ENCODE assay signal across 8 cellular contexts in genomic region chr15:50051811-50052419, GRCh38.
DNase-seq lines count a peak whose midpoint lies in the region; ATAC-seq and TF ChIP-seq lines count a peak whose summit lies in the region.

No MANE protein-coding gene starts in this region.

- in situ Hi-C loops in ACHN (cut with HindIII; ENCODE audit: low pct_ligation_motif_present, low pct_unique_long_range_greater_than_20kb, low sequenced_read_pairs): no loop called here

- no peaks in the 10 kb centered on the region for H3K9me2 ChIP-seq in hepatocyte (replicated peaks; ENCODE audit: insufficient read depth)

- ATAC-seq in HG03439 (IDR thresholded peaks at IDR 0.05; ENCODE audit: unreplicated experiment): no peak
- no peak for ATAC-seq in activated CD4-positive, CD25-positive, alpha-beta regulatory T cell treated with anti-CD3 and anti-CD28 coated beads, Interleukin-2, amount 50 U/mL, for 24 hours

- no peaks in the 10 kb centered on the region for H3K79me2 ChIP-seq in hepatocyte

- H3K36me3 ChIP-seq in GM06990 (ENCODE audit: control insufficient read depth, insufficient read depth, low read length) (no peaks in the 10 kb centered on the region), hepatocyte (replicated peaks; ENCODE audit: insufficient read depth, low read depth) (no peaks in the 10 kb centered on the region)

- DNase-seq in ACHN (peak; percentile 40), GM06990 (ENCODE audit: extremely low read depth, insufficient read length) (no peak), NCI-H446 (lab: John Stamatoyannopoulos, UW) (peak; percentile 5 to 47), anterior cingulate cortex (lab: John Stamatoyannopoulos, UW) (peak in 41 of 58 donors; percentile 0 to 79 (median 15)), hepatocyte (ENCODE audit: low spot score) (peak; percentile 83), skeletal muscle cell (ENCODE audit: low read depth) (peak; percentile 74)

- H2AFZ ChIP-seq in hepatocyte: no peak overlapping the region

- WGBS in hepatocyte (ENCODE audit: low lambda C conversion rate, missing lambda C conversion rate): 9% methylated on average over 3 of the region's 3 CpGs

- H3K27me3 ChIP-seq in GM06990 (replicated peaks; ENCODE audit: control insufficient read depth, insufficient read depth, low read length) (no peaks in the 10 kb centered on the region), hepatocyte (no peaks in the 10 kb centered on the region)

- peak overlapping the region; percentile 22 for H3K4me2 ChIP-seq in hepatocyte

- no peaks in the 10 kb centered on the region for H3K4me1 ChIP-seq in hepatocyte (ENCODE audit: insufficient read depth)

- H3K4me3 ChIP-seq in GM06990 (replicated peaks; ENCODE audit: low read depth, low read length) (no peak overlapping the region), hepatocyte (no peak overlapping the region), skeletal muscle cell (ENCODE audit: low read depth, low read length) (no peak overlapping the region)

- H4K20me1 ChIP-seq in hepatocyte (ENCODE audit: insufficient read depth, poor library complexity, severe bottlenecking): no peaks in the 10 kb centered on the region

- H3K27ac ChIP-seq in hepatocyte: peak overlapping the region; percentile 87

- H3K9me3 ChIP-seq in hepatocyte (ENCODE audit: low read depth): no peaks in the 10 kb centered on the region

- peak; percentile 51 for TF ChIP-seq CTCF in GM06990 (IDR thresholded peaks at IDR 0.05; ENCODE audit: insufficient read depth, low read length, poor library complexity, severe bottlenecking)
- TF ChIP-seq CTCF in hepatocyte (IDR thresholded peaks at IDR 0.05; ENCODE audit: poor library complexity): peak; percentile 92
